ENCODE assay signal across 26 cellular contexts in the genomic region with DNA sequence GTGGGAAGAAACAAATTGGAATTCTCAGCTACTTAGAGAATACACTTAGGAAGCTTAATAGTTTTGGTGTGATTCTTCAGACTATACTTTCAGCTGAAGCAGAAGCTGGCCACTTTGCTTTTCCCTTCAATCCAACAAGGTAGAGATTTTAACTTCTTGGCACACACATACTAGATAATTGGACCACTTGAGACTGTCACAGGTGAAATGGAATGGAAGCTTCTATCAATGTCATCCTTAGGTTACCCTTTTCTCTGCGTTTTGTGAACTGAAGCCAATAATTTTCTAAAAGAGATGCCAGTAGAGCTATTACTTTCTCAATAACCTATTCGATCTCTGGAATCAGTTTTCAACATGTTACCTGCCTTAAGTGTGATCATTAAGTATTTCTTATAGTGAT.
"Had no signal": no experiment of that assay in that cellular context is flagged by ENCODE, and none has a peak within 500 bp of the region (broad histone marks: within the 10 kb centered on the region; RNA-seq: fewer than 3 reads in every experiment).

No MANE protein-coding gene starts in this region.

- H3K4me3 ChIP-seq: stomach, suprapubic skin, testis, thoracic aorta, thyroid gland, tibial artery, tibial nerve, transverse colon, upper lobe of left lung, upper lobe of right lung, uterus, vagina had no signal

- H3K36me3 ChIP-seq: stomach, suprapubic skin, thoracic aorta, thyroid gland, tibial artery, tibial nerve, transverse colon, upper lobe of left lung, upper lobe of right lung, uterus, vagina had no signal

- ATAC-seq: stimulated activated effector memory CD8-positive, alpha-beta T cell treated with anti-CD3 and anti-CD28 coated beads, Interleukin-12 subunit alpha, Interleukin-12 subunit beta, amount 100 ng/mL, for 72 hours; stimulated activated memory B cell treated with anti-CD40 and anti-IgM and Interleukin-4, amounts not matched to agents 10 μg/mL and 1 μg/mL and 100 μg/mL, for 72 hours; stimulated activated naive B cell treated with anti-CD40 and anti-IgM and Interleukin-4, amounts not matched to agents 10 μg/mL and 1 μg/mL and 100 μg/mL, for 72 hours; stimulated activated naive CD8-positive, alpha-beta T cell treated with anti-CD3 and anti-CD28 coated beads, Interleukin-15, amount 100 ng/mL, for 72 hours; stimulated activated naive CD8-positive, alpha-beta T cell treated with anti-CD3 and anti-CD28 coated beads, Interleukin-15, Interleukin-2, amounts not matched to agents 100 U/mL and 50 U/mL, for 24 hours; upper lobe of right lung had no signal

- DNase-seq: stimulated activated CD4-positive, alpha-beta T cell treated with anti-CD3 and anti-CD28 coated beads, Interleukin-2, amount 100 ng/mL, for 48 hours; stimulated activated CD4-positive, alpha-beta T cell treated with anti-CD3 and anti-CD28 coated beads, Interleukin-4, amount 100 ng/mL, for 1 hour; stimulated activated CD4-positive, alpha-beta T cell treated with anti-CD3 and anti-CD28 coated beads, Interleukin-4, amount 100 ng/mL, for 24 hours; stimulated activated CD4-positive, alpha-beta T cell treated with anti-CD3 and anti-CD28 coated beads, Interleukin-4, amount 100 ng/mL, for 4 hours; stimulated activated CD8-positive, alpha-beta memory T cell treated with anti-CD3 and anti-CD28 coated beads, Interleukin-4, amount 100 ng/mL, for 48 hours; stimulated activated naive B cell treated with anti-CD40 and anti-IgM and Interleukin-4, amounts not matched to agents 10 μg/mL and 1 μg/mL and 100 μg/mL, for 72 hours; stimulated activated naive CD4-positive, alpha-beta T cell; stimulated activated naive CD4-positive, alpha-beta T cell treated with Interleukin-2 at 50 U/mL for 16 hours; stimulated activated naive CD8-positive, alpha-beta T cell treated with anti-CD3 and anti-CD28 coated beads, Interleukin-15, amount 100 ng/mL, for 72 hours; stimulated activated naive CD8-positive, alpha-beta T cell treated with anti-CD3 and anti-CD28 coated beads, Interleukin-15, Interleukin-2, amounts not matched to agents 100 U/mL and 50 U/mL, for 24 hours; stomach; substantia nigra; testis; thyroid gland; tibial artery; transverse colon; trophoblast cell; upper lobe of left lung; upper lobe of right lung; uterus had no signal

- H3K9me3 ChIP-seq: suprapubic skin, testis, thyroid gland, upper lobe of right lung, uterus, vagina had no signal

- H3K27ac ChIP-seq: stomach, suprapubic skin, testis, thoracic aorta, thyroid gland, tibial artery, tibial nerve, transverse colon, upper lobe of left lung, upper lobe of right lung, uterus, vagina had no signal

- H3K27me3 ChIP-seq: stomach, suprapubic skin, testis, thyroid gland, tibial artery, tibial nerve, transverse colon, upper lobe of left lung, upper lobe of right lung, uterus, vagina had no signal
